27 cellular contexts compared by ENCODE assay signal in the genomic region with DNA sequence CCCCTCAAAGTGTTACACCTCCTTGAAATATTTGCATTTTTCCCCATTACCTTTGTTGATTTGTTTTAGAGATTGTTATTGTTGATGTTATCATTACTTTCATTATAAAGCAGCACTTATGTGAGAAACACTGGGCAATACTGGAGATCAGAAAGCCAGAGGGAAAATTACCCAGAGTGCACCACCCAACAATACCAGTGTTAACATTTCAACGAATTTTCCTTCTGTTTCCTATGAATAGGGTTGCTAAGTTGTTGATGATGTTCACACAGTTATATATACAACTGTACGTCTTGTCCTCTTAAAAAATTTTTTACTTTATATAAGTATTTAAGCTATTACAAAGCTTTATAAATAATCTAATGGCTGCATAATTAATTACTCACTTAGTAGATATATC.
"Had no signal": no experiment of that assay in that cellular context is flagged by ENCODE, and none has a peak within 500 bp of the region (broad histone marks: within the 10 kb centered on the region; RNA-seq: fewer than 3 reads in every experiment).

No MANE protein-coding gene starts in this region.

- DNase-seq: activated CD4-positive, alpha-beta memory T cell treated with anti-CD3 and anti-CD28 coated beads for 36 hours; activated CD4-positive, alpha-beta T cell treated with anti-CD3 and anti-CD28 coated beads for 36 hours; activated CD4-positive, alpha-beta T cell treated with anti-CD3 and anti-CD28 coated beads, Interleukin-2, amount 10 ng/mL, durations not matched to agents 24 days and 14 days; activated CD4-positive, CD25-positive, alpha-beta regulatory T cell; activated CD4-positive, CD25-positive, alpha-beta regulatory T cell treated with anti-CD3 and anti-CD28 coated beads, Interleukin-2, amount 50 U/mL, for 72 hours; activated CD8-positive, alpha-beta memory T cell treated with anti-CD3 and anti-CD28 coated beads, Interleukin-2, amount 10 ng/mL, durations not matched to agents 7 days and 5 days; activated CD8-positive, alpha-beta memory T cell treated with anti-CD3 and anti-CD28 coated beads, Interleukin-2, amount 50 U/mL, for 4 hours; activated CD8-positive, alpha-beta T cell treated with anti-CD3 and anti-CD28 coated beads, Interleukin-2, amount 10 ng/mL, durations not matched to agents 7 days and 5 days; activated effector memory CD4-positive, alpha-beta T cell treated with anti-CD3 and anti-CD28 coated beads, Interleukin-2, amount 50 U/mL, for 16 hours; activated naive CD4-positive, alpha-beta T cell treated with anti-CD3 and anti-CD28 coated beads, Interleukin-2, amount 10 ng/mL, durations not matched to agents 7 days and 5 days; activated naive CD8-positive, alpha-beta T cell treated with anti-CD3 and anti-CD28 coated beads, Interleukin-2, amount 10 ng/mL, durations not matched to agents 7 days and 5 days; activated T-cell treated with anti-CD3 and anti-CD28 coated beads, Interleukin-2, amount 50 U/mL, for 1 hour; activated T-cell treated with anti-CD3 and anti-CD28 coated beads, Interleukin-2, amount 50 U/mL, for 48 hours; brain microvascular endothelial cell; dorsolateral prefrontal cortex; effector memory CD4-positive, alpha-beta T cell; endodermal cell; foreskin keratinocyte; gastrocnemius medialis; heart right ventricle; T1000 had no signal

- FAIRE-seq: bronchial epithelial cell had no signal

- H3K27ac ChIP-seq: brain microvascular endothelial cell, coronary artery, foreskin keratinocyte, gastrocnemius medialis, heart right ventricle, hepatocyte had no signal

- H3K27me3 ChIP-seq: ascending aorta, brain microvascular endothelial cell, dorsolateral prefrontal cortex, gastrocnemius medialis, hepatocyte had no signal

- ATAC-seq: activated CD4-positive, alpha-beta T cell treated with anti-CD3 and anti-CD28 coated beads for 36 hours; activated CD8-positive, alpha-beta memory T cell treated with anti-CD3 and anti-CD28 coated beads, Interleukin-2, amount 10 ng/mL, durations not matched to agents 7 days and 5 days; activated CD8-positive, alpha-beta T cell treated with anti-CD3 and anti-CD28 coated beads, Interleukin-2, amount 10 ng/mL, durations not matched to agents 7 days and 5 days; activated naive CD4-positive, alpha-beta T cell treated with anti-CD3 and anti-CD28 coated beads, Interleukin-2, amount 50 U/mL, for 72 hours; esophagus mucosa; foreskin keratinocyte; gastrocnemius medialis; heart right ventricle had no signal

- H3K36me3 ChIP-seq: brain microvascular endothelial cell, gastrocnemius medialis, heart right ventricle had no signal

- H3K79me2 ChIP-seq: hepatocyte had no signal

- H3K9me3 ChIP-seq: ascending aorta, gastrocnemius medialis, heart right ventricle had no signal

- H2AFZ ChIP-seq: hepatocyte had no signal

- H3K4me2 ChIP-seq: hepatocyte had no signal

- H3K4me3 ChIP-seq: ascending aorta, coronary artery, dorsolateral prefrontal cortex, gastrocnemius medialis, heart right ventricle, hepatocyte had no signal
